ENCODE assay signal across 1 cellular context in the genomic region with DNA sequence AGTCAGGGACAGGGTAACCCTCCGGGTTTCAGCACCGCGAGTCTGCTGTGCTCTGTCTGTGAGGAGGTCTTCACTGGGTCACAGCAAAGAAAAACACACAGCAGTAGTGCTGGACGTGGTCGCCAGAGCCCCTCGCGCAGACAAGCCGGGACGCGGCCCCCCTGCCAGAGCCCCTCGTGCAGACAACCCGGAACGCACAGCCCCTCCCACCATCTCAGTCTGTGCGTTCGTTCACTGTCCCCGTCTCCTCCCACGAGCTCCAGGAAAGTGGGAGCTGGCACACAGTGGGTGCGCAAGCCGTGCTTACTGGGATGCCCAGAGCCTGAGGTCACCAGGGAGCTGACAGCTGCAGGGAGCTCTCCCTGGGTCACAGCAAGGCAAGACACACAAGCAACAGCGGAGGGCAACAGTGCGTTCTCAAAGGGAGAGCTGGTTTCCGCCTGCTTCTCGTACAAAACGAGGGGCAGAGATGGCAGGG.
TF ChIP-seq lines count a peak whose summit lies in the region.

No MANE protein-coding gene starts in this region.

TF ChIP-seq in endothelial cell of umbilical vein, 7 proteins besides CTCF, POLR2A, EP300 and RAD21 (continued from another document):
- TF ChIP-seq MYC (IDR thresholded peaks at IDR 0.05; ENCODE audit: low read depth, low read length) (no peak), JUN (IDR thresholded peaks at IDR 0.05; ENCODE audit: borderline replicate concordance, insufficient read depth, insufficient read length, low read depth) (no peak), FOS (IDR thresholded peaks at IDR 0.05; ENCODE audit: borderline replicate concordance, insufficient read depth, low read length) (no peak), GATA2 (IDR thresholded peaks at IDR 0.05; ENCODE audit: insufficient read depth, insufficient read length, low read depth, low read length) (no peak)
